ENCODE assay signal across 1 cellular context in genomic region chrX:11341274-11342256, GRCh38.
TF ChIP-seq lines count a peak whose summit lies in the region.

No MANE protein-coding gene starts in this region.

TF ChIP-seq in K562, 482 proteins besides CTCF, POLR2A, EP300 and RAD21 (continued from another document and continues in another):
- TF ChIP-seq HOMEZ (CRISPR knock-in tag; IDR thresholded peaks at IDR 0.05) (no peak), ESRRA (IDR thresholded peaks at IDR 0.05; ENCODE audit: borderline replicate concordance, low read depth) (peak; percentile 55; the same call in 1 of the 2 replicates), ZNF175 (CRISPR knock-in tag; IDR thresholded peaks at IDR 0.05; ENCODE audit: low read depth) (peak; percentile 72; the same call in 1 of the 2 replicates), C11orf30 (IDR thresholded peaks at IDR 0.05; ENCODE audit: low read depth) (no peak), AFF1 (IDR thresholded peaks at IDR 0.05; ENCODE audit: low read depth in 1 of 2, partially characterized antibody in 2 of 2) (peak; percentile 45 to 64), TAL1 (IDR thresholded peaks at IDR 0.05) (peak; percentile 32; the same call in 1 of the 2 replicates), ZNF239 (CRISPR knock-in tag; IDR thresholded peaks at IDR 0.05) (no peak), TCF3 (CRISPR knock-in tag; IDR thresholded peaks at IDR 0.05) (peak; percentile 60), SRSF7 (optimal IDR thresholded peaks at IDR 0.05; ENCODE audit: low read depth, low read length) (no peak), MEIS2 (IDR thresholded peaks at IDR 0.05; ENCODE audit: partially characterized antibody) (peak; percentile 79), MCM3 (IDR thresholded peaks at IDR 0.05) (no peak), LEF1 (IDR thresholded peaks at IDR 0.05) (peak; percentile 91), ELF1 (tag; IDR thresholded peaks at IDR 0.05) (no peak), FUS (optimal IDR thresholded peaks at IDR 0.05; ENCODE audit: low read depth, low read length) (no peak), ZNF431 (CRISPR knock-in tag; IDR thresholded peaks at IDR 0.05) (no peak), SMARCE1 (IDR thresholded peaks at IDR 0.05) (peak; percentile 91), HSF4 (CRISPR knock-in tag; IDR thresholded peaks at IDR 0.05; ENCODE audit: borderline replicate concordance) (no peak), ZNF311 (CRISPR knock-in tag; IDR thresholded peaks at IDR 0.05) (no peak), ILF3 (IDR thresholded peaks at IDR 0.05; ENCODE audit: borderline replicate concordance) (no peak), ZNF324 (CRISPR knock-in tag; IDR thresholded peaks at IDR 0.05) (no peak), ZNF318 (IDR thresholded peaks at IDR 0.05; ENCODE audit: borderline replicate concordance in 1 of 2, low read depth in 1 of 2) (peak in 1 of 2 experiments; percentile 58; a peak in 1 of 4 replicates)
- TF ChIP-seq, protein P1, sequence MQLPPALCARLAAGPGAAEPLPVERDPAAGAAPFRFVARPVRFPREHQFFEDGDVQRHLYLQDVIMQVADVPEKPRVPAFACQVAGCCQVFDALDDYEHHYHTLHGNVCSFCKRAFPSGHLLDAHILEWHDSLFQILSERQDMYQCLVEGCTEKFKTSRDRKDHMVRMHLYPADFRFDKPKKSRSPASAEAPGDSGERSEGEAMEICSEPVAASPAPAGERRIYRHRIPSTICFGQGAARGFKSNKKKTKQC (CRISPR knock-in tag; IDR thresholded peaks at IDR 0.05), result no peak
- TF ChIP-seq, protein P2, sequence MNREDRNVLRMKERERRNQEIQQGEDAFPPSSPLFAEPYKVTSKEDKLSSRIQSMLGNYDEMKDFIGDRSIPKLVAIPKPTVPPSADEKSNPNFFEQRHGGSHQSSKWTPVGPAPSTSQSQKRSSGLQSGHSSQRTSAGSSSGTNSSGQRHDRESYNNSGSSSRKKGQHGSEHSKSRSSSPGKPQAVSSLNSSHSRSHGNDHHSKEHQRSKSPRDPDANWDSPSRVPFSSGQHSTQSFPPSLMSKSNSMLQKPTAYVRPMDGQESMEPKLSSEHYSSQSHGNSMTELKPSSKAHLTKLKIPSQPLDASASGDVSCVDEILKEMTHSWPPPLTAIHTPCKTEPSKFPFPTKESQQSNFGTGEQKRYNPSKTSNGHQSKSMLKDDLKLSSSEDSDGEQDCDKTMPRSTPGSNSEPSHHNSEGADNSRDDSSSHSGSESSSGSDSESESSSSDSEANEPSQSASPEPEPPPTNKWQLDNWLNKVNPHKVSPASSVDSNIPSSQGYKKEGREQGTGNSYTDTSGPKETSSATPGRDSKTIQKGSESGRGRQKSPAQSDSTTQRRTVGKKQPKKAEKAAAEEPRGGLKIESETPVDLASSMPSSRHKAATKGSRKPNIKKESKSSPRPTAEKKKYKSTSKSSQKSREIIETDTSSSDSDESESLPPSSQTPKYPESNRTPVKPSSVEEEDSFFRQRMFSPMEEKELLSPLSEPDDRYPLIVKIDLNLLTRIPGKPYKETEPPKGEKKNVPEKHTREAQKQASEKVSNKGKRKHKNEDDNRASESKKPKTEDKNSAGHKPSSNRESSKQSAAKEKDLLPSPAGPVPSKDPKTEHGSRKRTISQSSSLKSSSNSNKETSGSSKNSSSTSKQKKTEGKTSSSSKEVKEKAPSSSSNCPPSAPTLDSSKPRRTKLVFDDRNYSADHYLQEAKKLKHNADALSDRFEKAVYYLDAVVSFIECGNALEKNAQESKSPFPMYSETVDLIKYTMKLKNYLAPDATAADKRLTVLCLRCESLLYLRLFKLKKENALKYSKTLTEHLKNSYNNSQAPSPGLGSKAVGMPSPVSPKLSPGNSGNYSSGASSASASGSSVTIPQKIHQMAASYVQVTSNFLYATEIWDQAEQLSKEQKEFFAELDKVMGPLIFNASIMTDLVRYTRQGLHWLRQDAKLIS (CRISPR knock-in tag; IDR thresholded peaks at IDR 0.05), result no peak
- TF ChIP-seq, protein P3, sequence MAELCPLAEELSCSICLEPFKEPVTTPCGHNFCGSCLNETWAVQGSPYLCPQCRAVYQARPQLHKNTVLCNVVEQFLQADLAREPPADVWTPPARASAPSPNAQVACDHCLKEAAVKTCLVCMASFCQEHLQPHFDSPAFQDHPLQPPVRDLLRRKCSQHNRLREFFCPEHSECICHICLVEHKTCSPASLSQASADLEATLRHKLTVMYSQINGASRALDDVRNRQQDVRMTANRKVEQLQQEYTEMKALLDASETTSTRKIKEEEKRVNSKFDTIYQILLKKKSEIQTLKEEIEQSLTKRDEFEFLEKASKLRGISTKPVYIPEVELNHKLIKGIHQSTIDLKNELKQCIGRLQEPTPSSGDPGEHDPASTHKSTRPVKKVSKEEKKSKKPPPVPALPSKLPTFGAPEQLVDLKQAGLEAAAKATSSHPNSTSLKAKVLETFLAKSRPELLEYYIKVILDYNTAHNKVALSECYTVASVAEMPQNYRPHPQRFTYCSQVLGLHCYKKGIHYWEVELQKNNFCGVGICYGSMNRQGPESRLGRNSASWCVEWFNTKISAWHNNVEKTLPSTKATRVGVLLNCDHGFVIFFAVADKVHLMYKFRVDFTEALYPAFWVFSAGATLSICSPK (IDR thresholded peaks at IDR 0.05; ENCODE audit: borderline replicate concordance), result no peak
- TF ChIP-seq, protein P4, sequence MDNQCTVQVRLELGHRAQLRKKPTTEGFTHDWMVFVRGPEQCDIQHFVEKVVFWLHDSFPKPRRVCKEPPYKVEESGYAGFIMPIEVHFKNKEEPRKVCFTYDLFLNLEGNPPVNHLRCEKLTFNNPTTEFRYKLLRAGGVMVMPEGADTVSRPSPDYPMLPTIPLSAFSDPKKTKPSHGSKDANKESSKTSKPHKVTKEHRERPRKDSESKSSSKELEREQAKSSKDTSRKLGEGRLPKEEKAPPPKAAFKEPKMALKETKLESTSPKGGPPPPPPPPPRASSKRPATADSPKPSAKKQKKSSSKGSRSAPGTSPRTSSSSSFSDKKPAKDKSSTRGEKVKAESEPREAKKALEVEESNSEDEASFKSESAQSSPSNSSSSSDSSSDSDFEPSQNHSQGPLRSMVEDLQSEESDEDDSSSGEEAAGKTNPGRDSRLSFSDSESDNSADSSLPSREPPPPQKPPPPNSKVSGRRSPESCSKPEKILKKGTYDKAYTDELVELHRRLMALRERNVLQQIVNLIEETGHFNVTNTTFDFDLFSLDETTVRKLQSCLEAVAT (IDR thresholded peaks at IDR 0.05), result no peak
- TF ChIP-seq, protein P5, sequence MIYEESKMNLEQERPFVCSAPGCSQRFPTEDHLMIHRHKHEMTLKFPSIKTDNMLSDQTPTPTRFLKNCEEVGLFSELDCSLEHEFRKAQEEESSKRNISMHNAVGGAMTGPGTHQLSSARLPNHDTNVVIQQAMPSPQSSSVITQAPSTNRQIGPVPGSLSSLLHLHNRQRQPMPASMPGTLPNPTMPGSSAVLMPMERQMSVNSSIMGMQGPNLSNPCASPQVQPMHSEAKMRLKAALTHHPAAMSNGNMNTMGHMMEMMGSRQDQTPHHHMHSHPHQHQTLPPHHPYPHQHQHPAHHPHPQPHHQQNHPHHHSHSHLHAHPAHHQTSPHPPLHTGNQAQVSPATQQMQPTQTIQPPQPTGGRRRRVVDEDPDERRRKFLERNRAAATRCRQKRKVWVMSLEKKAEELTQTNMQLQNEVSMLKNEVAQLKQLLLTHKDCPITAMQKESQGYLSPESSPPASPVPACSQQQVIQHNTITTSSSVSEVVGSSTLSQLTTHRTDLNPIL (CRISPR knock-in tag; IDR thresholded peaks at IDR 0.05), result no peak
